ENCODE assay signal across 8 cellular contexts in the genomic region with DNA sequence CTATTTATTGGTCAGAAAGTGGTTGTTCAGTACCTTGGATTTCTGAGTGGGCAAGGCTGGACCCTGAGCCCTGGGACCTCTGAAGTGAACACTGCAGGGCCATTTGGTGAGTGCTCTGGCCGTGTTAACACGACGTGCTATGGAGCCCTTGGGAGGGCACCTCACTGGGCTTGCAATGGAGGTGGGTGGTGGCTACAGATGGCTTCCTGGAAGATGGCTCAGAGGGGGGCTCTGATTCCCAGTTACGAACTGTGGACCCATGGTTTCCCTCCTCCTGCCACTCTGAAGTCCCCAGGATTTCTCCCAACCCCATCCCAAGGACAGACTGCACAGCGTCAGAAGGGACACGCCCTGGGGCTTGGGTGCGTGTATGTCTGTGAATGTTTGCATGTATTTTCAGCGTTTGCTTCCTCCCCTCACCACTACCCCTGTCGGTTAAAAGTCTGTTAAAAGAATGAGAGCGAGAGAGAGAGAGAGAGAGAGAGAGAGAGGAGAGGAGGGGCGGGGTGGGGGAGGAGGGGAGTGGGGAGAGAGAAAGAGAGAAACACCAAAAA. TPM values are rescaled to one million over a fixed set of nuclear protein-coding genes. Genes with fewer than 3 reads are reported as not detected.
DNase-seq lines count a peak whose midpoint lies in the region; ATAC-seq, FAIRE-seq and TF ChIP-seq lines count a peak whose summit lies in the region.

No MANE protein-coding gene starts in this region.

- H3K9me3 ChIP-seq in A549 = no peaks in the 10 kb centered on the region
- no peaks in the 10 kb centered on the region for H3K9me3 ChIP-seq in smooth muscle cell (replicated peaks; ENCODE audit: low read depth)

- H3K27me3 ChIP-seq in smooth muscle cell (ENCODE audit: low read depth) = no peaks in the 10 kb centered on the region
- no peaks in the 10 kb centered on the region for H3K27me3 ChIP-seq in foreskin keratinocyte

- H3K27ac ChIP-seq in A549 (peak overlapping the region; percentile 73 to 82; a peak in 5 of 6 replicates), smooth muscle cell (ENCODE audit: low read depth) (no peak overlapping the region), foreskin keratinocyte (no peak overlapping the region)

- H3K9ac ChIP-seq in smooth muscle cell (ENCODE audit: low read depth) = no peak overlapping the region

- POLR2A ChIA-PET in A549 (lab: Yijun Ruan, JAX) = no interaction called here

- CTCF ChIA-PET in A549 (lab: Yijun Ruan, JAX) = interaction anchor here (1.0 kb wide), 1 partner anchor 58 kb away, joined by 3 read pairs; no protein-coding TSS in a partner anchor

- H3K4me1 ChIP-seq in A549 (peaks cover 51% of the 10 kb centered on the region), smooth muscle cell (ENCODE audit: low read depth) (peaks cover 33% of the 10 kb centered on the region), foreskin keratinocyte (peaks cover 7% of the 10 kb centered on the region)

- no peak for TF ChIP-seq POLR2A in A549 (IDR thresholded peaks at IDR 0.05; ENCODE audit: low read length)

- TF ChIP-seq EP300 in A549 (IDR thresholded peaks at IDR 0.05) = no peak

- TF ChIP-seq CTCF in A549 (IDR thresholded peaks at IDR 0.05) (no peak), smooth muscle cell (IDR thresholded peaks at IDR 0.05; ENCODE audit: borderline replicate concordance, insufficient read depth, poor library complexity, severe bottlenecking) (no peak), foreskin keratinocyte (conservative IDR thresholded peaks at IDR 0.05) (no peak)

- no peak overlapping the region for H3K4me3 ChIP-seq in A549
- H3K4me3 ChIP-seq in smooth muscle cell = no peak overlapping the region

- no peaks in the 10 kb centered on the region for H3K79me2 ChIP-seq in smooth muscle cell (ENCODE audit: low read depth)

- H3K36me3 ChIP-seq in smooth muscle cell (ENCODE audit: low read depth) = no peaks in the 10 kb centered on the region

- 63% methylated on average over 9 of the region's 11 CpGs for WGBS in A549 (ENCODE audit: missing lambda C conversion rate)
- WGBS in smooth muscle cell (ENCODE audit: low lambda C conversion rate) = 62% methylated on average over 9 of the region's 11 CpGs

- no peak for TF ChIP-seq RAD21 in A549 (conservative IDR thresholded peaks at IDR 0.05 in 1 of 2, IDR thresholded peaks at IDR 0.05 in 1 of 2)

- no peak for FAIRE-seq in A549 (lab: Jason Lieb, UNC)

- H3K4me2 ChIP-seq in A549 (0 out of 3 replicates have a peak overlapping the region, but pooled peaks have one; percentile 5), smooth muscle cell (no peak overlapping the region)

- H2AFZ ChIP-seq in smooth muscle cell (ENCODE audit: low read depth) = no peak overlapping the region

- DNase-seq in A549 (ENCODE audit: low read depth in 1 of 2, low spot score in 1 of 2) (no peak), smooth muscle cell (lab: John Stamatoyannopoulos, UW; ENCODE audit: unreplicated experiment) (no peak), foreskin keratinocyte (no peak), cortex of kidney (lab: John Stamatoyannopoulos, UW) (no peak), NCI-H2171 (lab: John Stamatoyannopoulos, UW) (no peak)
- DNase-seq in activated T-cell treated with anti-CD3 and anti-CD28 coated beads, Interleukin-2, amount 50 U/mL, for 48 hours = peak; percentile 58 to 60

- H4K20me1 ChIP-seq in smooth muscle cell (ENCODE audit: low read depth) = no peaks in the 10 kb centered on the region

- no peak for ATAC-seq in A549
- peak; percentile 42 for ATAC-seq in GM19035 (IDR thresholded peaks at IDR 0.05; ENCODE audit: unreplicated experiment)
- ATAC-seq in HG03175 (IDR thresholded peaks at IDR 0.05; ENCODE audit: unreplicated experiment) = peak; percentile 41
- no peak for ATAC-seq in foreskin keratinocyte

- no peaks in the 10 kb centered on the region for H3F3A ChIP-seq in smooth muscle cell (ENCODE audit: low read depth)

TF ChIP-seq in A549, 52 proteins besides CTCF, POLR2A, EP300 and RAD21:
- no peak for TF ChIP-seq SMC3 (IDR thresholded peaks at IDR 0.05)
- TF ChIP-seq, protein P1, sequence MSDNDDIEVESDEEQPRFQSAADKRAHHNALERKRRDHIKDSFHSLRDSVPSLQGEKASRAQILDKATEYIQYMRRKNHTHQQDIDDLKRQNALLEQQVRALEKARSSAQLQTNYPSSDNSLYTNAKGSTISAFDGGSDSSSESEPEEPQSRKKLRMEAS (IDR thresholded peaks at IDR 0.05) = no peak
- TF ChIP-seq, protein P2, sequence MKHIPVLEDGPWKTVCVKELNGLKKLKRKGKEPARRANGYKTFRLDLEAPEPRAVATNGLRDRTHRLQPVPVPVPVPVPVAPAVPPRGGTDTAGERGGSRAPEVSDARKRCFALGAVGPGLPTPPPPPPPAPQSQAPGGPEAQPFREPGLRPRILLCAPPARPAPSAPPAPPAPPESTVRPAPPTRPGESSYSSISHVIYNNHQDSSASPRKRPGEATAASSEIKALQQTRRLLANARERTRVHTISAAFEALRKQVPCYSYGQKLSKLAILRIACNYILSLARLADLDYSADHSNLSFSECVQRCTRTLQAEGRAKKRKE (CRISPR knock-in tag; IDR thresholded peaks at IDR 0.05; ENCODE audit: low read depth) = no peak
- no peak for TF ChIP-seq RCOR1 (IDR thresholded peaks at IDR 0.05; ENCODE audit: low read depth, low read length)
- TF ChIP-seq, protein P3, sequence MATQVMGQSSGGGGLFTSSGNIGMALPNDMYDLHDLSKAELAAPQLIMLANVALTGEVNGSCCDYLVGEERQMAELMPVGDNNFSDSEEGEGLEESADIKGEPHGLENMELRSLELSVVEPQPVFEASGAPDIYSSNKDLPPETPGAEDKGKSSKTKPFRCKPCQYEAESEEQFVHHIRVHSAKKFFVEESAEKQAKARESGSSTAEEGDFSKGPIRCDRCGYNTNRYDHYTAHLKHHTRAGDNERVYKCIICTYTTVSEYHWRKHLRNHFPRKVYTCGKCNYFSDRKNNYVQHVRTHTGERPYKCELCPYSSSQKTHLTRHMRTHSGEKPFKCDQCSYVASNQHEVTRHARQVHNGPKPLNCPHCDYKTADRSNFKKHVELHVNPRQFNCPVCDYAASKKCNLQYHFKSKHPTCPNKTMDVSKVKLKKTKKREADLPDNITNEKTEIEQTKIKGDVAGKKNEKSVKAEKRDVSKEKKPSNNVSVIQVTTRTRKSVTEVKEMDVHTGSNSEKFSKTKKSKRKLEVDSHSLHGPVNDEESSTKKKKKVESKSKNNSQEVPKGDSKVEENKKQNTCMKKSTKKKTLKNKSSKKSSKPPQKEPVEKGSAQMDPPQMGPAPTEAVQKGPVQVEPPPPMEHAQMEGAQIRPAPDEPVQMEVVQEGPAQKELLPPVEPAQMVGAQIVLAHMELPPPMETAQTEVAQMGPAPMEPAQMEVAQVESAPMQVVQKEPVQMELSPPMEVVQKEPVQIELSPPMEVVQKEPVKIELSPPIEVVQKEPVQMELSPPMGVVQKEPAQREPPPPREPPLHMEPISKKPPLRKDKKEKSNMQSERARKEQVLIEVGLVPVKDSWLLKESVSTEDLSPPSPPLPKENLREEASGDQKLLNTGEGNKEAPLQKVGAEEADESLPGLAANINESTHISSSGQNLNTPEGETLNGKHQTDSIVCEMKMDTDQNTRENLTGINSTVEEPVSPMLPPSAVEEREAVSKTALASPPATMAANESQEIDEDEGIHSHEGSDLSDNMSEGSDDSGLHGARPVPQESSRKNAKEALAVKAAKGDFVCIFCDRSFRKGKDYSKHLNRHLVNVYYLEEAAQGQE (IDR thresholded peaks at IDR 0.05) = no peak
- TF ChIP-seq, protein P4, sequence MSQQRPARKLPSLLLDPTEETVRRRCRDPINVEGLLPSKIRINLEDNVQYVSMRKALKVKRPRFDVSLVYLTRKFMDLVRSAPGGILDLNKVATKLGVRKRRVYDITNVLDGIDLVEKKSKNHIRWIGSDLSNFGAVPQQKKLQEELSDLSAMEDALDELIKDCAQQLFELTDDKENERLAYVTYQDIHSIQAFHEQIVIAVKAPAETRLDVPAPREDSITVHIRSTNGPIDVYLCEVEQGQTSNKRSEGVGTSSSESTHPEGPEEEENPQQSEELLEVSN (IDR thresholded peaks at IDR 0.05; ENCODE audit: borderline replicate concordance, low read depth) = no peak
- TF ChIP-seq, protein P5, sequence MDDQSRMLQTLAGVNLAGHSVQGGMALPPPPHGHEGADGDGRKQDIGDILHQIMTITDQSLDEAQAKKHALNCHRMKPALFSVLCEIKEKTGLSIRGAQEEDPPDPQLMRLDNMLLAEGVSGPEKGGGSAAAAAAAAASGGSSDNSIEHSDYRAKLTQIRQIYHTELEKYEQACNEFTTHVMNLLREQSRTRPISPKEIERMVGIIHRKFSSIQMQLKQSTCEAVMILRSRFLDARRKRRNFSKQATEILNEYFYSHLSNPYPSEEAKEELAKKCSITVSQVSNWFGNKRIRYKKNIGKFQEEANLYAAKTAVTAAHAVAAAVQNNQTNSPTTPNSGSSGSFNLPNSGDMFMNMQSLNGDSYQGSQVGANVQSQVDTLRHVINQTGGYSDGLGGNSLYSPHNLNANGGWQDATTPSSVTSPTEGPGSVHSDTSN (IDR thresholded peaks at IDR 0.05) = no peak
- no peak for TF ChIP-seq SREBF2 (IDR thresholded peaks at IDR 0.05)
- no peak for TF ChIP-seq FOSL2 (IDR thresholded peaks at IDR 0.05)
- TF ChIP-seq FOSL2 (CRISPR knock-in tag; IDR thresholded peaks at IDR 0.05) = no peak
- no peak for TF ChIP-seq FOXS1 (CRISPR knock-in tag; IDR thresholded peaks at IDR 0.05)
- no peak for TF ChIP-seq ESRRA (IDR thresholded peaks at IDR 0.05; ENCODE audit: borderline replicate concordance, low read length)

RNA-seq across cellular contexts. Expression of a gene that starts 3.7 kb away (rescaled TPM):
- polyA plus RNA-seq in A549 (2011; rRNA removed) = 0.26 and 0.33 TPM in 2 replicates
- 0.06 and 0.11 TPM in 2 replicates for polyA plus RNA-seq in A549 (2012; cell fraction: cytosol; rRNA removed)
- 0.17 and 0.34 TPM in 2 replicates for polyA plus RNA-seq in A549 (2012; cell fraction: nucleus; rRNA removed)
- polyA plus RNA-seq in A549 (2017; fragmentation: RNase III; extraction: RNeasy Plus Mini Kit Qiagen cat#74134 plus additional on column Dnase treatment) = 0.07 to 0.08 TPM in 2 of 3 replicates, not detected in the other
- 0.33 and 0.39 TPM in 2 replicates for polyA minus RNA-seq in A549 (2011; rRNA and poly(A)+ RNA removed)
- not detected in 2 replicates for total RNA-seq in smooth muscle cell
- polyA plus RNA-seq in smooth muscle cell = 0.46 TPM in 1 of 2 replicates, not detected in the other
- total RNA-seq in foreskin keratinocyte = not detected in 2 replicates
- not detected in 2 replicates for polyA plus RNA-seq in foreskin keratinocyte

Comparison
In these comparisons a context has a peak if more than half of its experiments do, and no peak if none do; other contexts are left out.
1. ATAC-seq: peak in GM19035 (single experiment) and HG03175 (single experiment); none in A549 (0 of 2) and foreskin keratinocyte (single experiment).
2. DNase-seq: peak in activated T-cell treated with anti-CD3 and anti-CD28 coated beads, Interleukin-2, amount 50 U/mL, for 48 hours (2 of 2); none in A549 (0 of 2), smooth muscle cell (single experiment), foreskin keratinocyte (0 of 2), cortex of kidney (single experiment) and NCI-H2171 (single experiment).
3. H3K27ac ChIP-seq: peak in A549 (2 of 2); none in smooth muscle cell (single experiment) and foreskin keratinocyte (single experiment).